In genomic region chr20:53580376-53581111, GRCh38 we compare ENCODE assay signal across 8 cellular contexts. TPM values are rescaled to one million over a fixed set of nuclear protein-coding genes. Genes with fewer than 3 reads are reported as not detected.
A peak's percentile ranks its signal among the peaks of the same experiment; 100 is the strongest.
DNase-seq lines count a peak whose midpoint lies in the region; ATAC-seq and TF ChIP-seq lines count a peak whose summit lies in the region.

No MANE protein-coding gene starts in this region.

- no peak overlapping the region for H2AFZ ChIP-seq in SK-N-SH (ENCODE audit: low read depth)

- no peak for DNase-seq in SK-N-SH
- DNase-seq in activated CD4-positive, alpha-beta memory T cell treated with anti-CD3 and anti-CD28 coated beads for 36 hours, result peak; percentile 12
- DNase-seq in right atrium auricular region (ENCODE audit: low spot score), result peak; percentile 47
- DNase-seq in stimulated activated naive CD8-positive, alpha-beta T cell treated with anti-CD3 and anti-CD28 coated beads, Interleukin-15, amount 100 ng/mL, for 72 hours, result peak in 1 of 2 donors; percentile 12
- DNase-seq in germinal center (ENCODE audit: low spot score), result no peak
- no peak for DNase-seq in NCI-H1092 (lab: John Stamatoyannopoulos, UW)
- DNase-seq in ecto neural progenitor cell (ENCODE audit: low spot score), result no peak

- TF ChIP-seq RAD21 in SK-N-SH (IDR thresholded peaks at IDR 0.05; ENCODE audit: low read length), result no peak

- H3K9ac ChIP-seq in SK-N-SH, result peak overlapping the region; percentile 60; the same call in 1 of the 2 replicates

- H3K9me3 Mint-ChIP-seq in activated CD4-positive, alpha-beta memory T cell treated with anti-CD3 and anti-CD28 coated beads for 36 hours, result no peaks in the 10 kb centered on the region
- H3K9me3 Mint-ChIP-seq in stimulated activated naive CD8-positive, alpha-beta T cell treated with anti-CD3 and anti-CD28 coated beads, Interleukin-15, amount 100 ng/mL, for 72 hours, result no peaks in the 10 kb centered on the region

- H3K4me3 Mint-ChIP-seq in activated CD4-positive, alpha-beta memory T cell treated with anti-CD3 and anti-CD28 coated beads for 36 hours, result peak overlapping the region; percentile 82
- peak overlapping the region; percentile 85 to 93 for H3K4me3 Mint-ChIP-seq in stimulated activated naive CD8-positive, alpha-beta T cell treated with anti-CD3 and anti-CD28 coated beads, Interleukin-15, amount 100 ng/mL, for 72 hours

- H4K20me1 ChIP-seq in SK-N-SH (ENCODE audit: insufficient read depth), result peaks cover 30% of the 10 kb centered on the region

- H3K27ac Mint-ChIP-seq in activated CD4-positive, alpha-beta memory T cell treated with anti-CD3 and anti-CD28 coated beads for 36 hours, result peak overlapping the region; percentile 97
- peak overlapping the region; percentile 97 to 100 for H3K27ac Mint-ChIP-seq in stimulated activated naive CD8-positive, alpha-beta T cell treated with anti-CD3 and anti-CD28 coated beads, Interleukin-15, amount 100 ng/mL, for 72 hours

- peaks cover 59% of the 10 kb centered on the region for H3F3A ChIP-seq in SK-N-SH (replicated peaks; ENCODE audit: insufficient read depth)

- H3K9me3 ChIP-seq in SK-N-SH (no peaks in the 10 kb centered on the region), right atrium auricular region (no peaks in the 10 kb centered on the region)

- TF ChIP-seq EP300 in SK-N-SH (IDR thresholded peaks at IDR 0.05; ENCODE audit: borderline replicate concordance in 1 of 2, low read depth in 1 of 2, low read length in 1 of 2), result no peak

- TF ChIP-seq CTCF in SK-N-SH (IDR thresholded peaks at IDR 0.05), result peak; percentile 37
- TF ChIP-seq CTCF in right atrium auricular region (IDR thresholded peaks at IDR 0.05), result peak in 1 of 2 donors; percentile 43

- CTCF ChIA-PET in SK-N-SH (lab: Yijun Ruan, JAX), result interaction anchor here (0.9 to 7.9 kb wide), 10 partner anchors 30 to 481 kb away, joined by 3 to 46 read pairs (median 3); no protein-coding TSS in a partner anchor
- CTCF ChIA-PET in activated CD4-positive, alpha-beta memory T cell treated with anti-CD3 and anti-CD28 coated beads for 36 hours (lab: Charles Lee), result interaction anchor here (0.5 to 8.7 kb wide), 16 partner anchors 11 to 482 kb away, joined by 3 to 81 read pairs (median 6); no protein-coding TSS in a partner anchor

- H3K4me3 ChIP-seq in SK-N-SH (ENCODE audit: low read depth in 2 of 2, low read length in 1 of 2), result no peak overlapping the region
- H3K4me3 ChIP-seq in right atrium auricular region, result no peak overlapping the region

- H3K36me3 ChIP-seq in SK-N-SH (replicated peaks in 1 of 2; ENCODE audit: control insufficient read depth in 1 of 2, insufficient read depth in 2 of 2, low read length in 1 of 2) (peaks cover 60% of the 10 kb centered on the region in 2 experiments), right atrium auricular region (peaks cover 47% of the 10 kb centered on the region)

- H3K9me2 ChIP-seq in SK-N-SH, result no peaks in the 10 kb centered on the region

- WGBS in SK-N-SH (ENCODE audit: low lambda C conversion rate), result 84% methylated on average over 7 of the region's 7 CpGs

- intact Hi-C loops in activated CD4-positive, alpha-beta memory T cell treated with anti-CD3 and anti-CD28 coated beads for 36 hours (cut with micrococcal nuclease), result loop anchor here (5.0 kb wide), 1 partner anchor 42 kb away; no protein-coding TSS in a partner anchor

- H3K27me3 ChIP-seq in SK-N-SH (ENCODE audit: insufficient read depth) (no peaks in the 10 kb centered on the region), right atrium auricular region (no peaks in the 10 kb centered on the region)

- peaks cover 12 to 64% of the 10 kb centered on the region in 2 experiments for H3K4me1 ChIP-seq in SK-N-SH (ENCODE audit: control insufficient read depth in 1 of 2, insufficient read depth in 2 of 2, low read depth in 1 of 2, low read length in 1 of 2)
- peaks cover 0 to 47% of the 10 kb centered on the region in 2 donors for H3K4me1 ChIP-seq in right atrium auricular region

- H3K27ac ChIP-seq in SK-N-SH (ENCODE audit: low read depth in 2 of 2, low read length in 1 of 2), result peak overlapping the region in 1 of 2 experiments; percentile 95; a peak in 2 of 4 replicates
- peak overlapping the region; percentile 59 to 66 for H3K27ac ChIP-seq in right atrium auricular region

- peaks cover 86% of the 10 kb centered on the region for H3K4me1 Mint-ChIP-seq in activated CD4-positive, alpha-beta memory T cell treated with anti-CD3 and anti-CD28 coated beads for 36 hours (ENCODE audit: low read depth)
- peaks cover 78% of the 10 kb centered on the region for H3K4me1 Mint-ChIP-seq in stimulated activated naive CD8-positive, alpha-beta T cell treated with anti-CD3 and anti-CD28 coated beads, Interleukin-15, amount 100 ng/mL, for 72 hours

- peak overlapping the region; percentile 69 for H3K4me2 ChIP-seq in SK-N-SH

- ATAC-seq in SK-N-SH treated with all-trans-retinoic acid at 6 μM for 48 hours, result no peak
- ATAC-seq in stimulated activated naive CD8-positive, alpha-beta T cell treated with anti-CD3 and anti-CD28 coated beads, Interleukin-15, amount 100 ng/mL, for 72 hours, result no peak

- H3K36me3 Mint-ChIP-seq in activated CD4-positive, alpha-beta memory T cell treated with anti-CD3 and anti-CD28 coated beads for 36 hours, result peaks cover 68% of the 10 kb centered on the region

- H3K79me2 ChIP-seq in SK-N-SH (ENCODE audit: insufficient read depth), result peaks cover 100% of the 10 kb centered on the region

- no peaks in the 10 kb centered on the region for H3K27me3 Mint-ChIP-seq in activated CD4-positive, alpha-beta memory T cell treated with anti-CD3 and anti-CD28 coated beads for 36 hours
- no peaks in the 10 kb centered on the region for H3K27me3 Mint-ChIP-seq in stimulated activated naive CD8-positive, alpha-beta T cell treated with anti-CD3 and anti-CD28 coated beads, Interleukin-15, amount 100 ng/mL, for 72 hours

- POLR2A ChIA-PET in SK-N-SH (lab: Yijun Ruan, JAX), result no interaction called here
- POLR2A ChIA-PET in activated CD4-positive, alpha-beta memory T cell treated with anti-CD3 and anti-CD28 coated beads for 36 hours (lab: Charles Lee), result interaction anchor here (0.7 to 2.1 kb wide), 8 partner anchors 9 to 359 kb away, joined by 3 to 7 read pairs (median 5); partner anchors contain the start of gene ZNF217

TF ChIP-seq in SK-N-SH, 30 proteins besides CTCF, POLR2A, EP300 and RAD21 (continues in another document):
- TF ChIP-seq REST (IDR thresholded peaks at IDR 0.05; ENCODE audit: low read depth, low read length), result 0 out of 2 replicates have a peak, but pooled peaks have one; percentile 22

TF ChIP-seq in SK-N-SH treated with all-trans-retinoic acid at 6 μM for 48 hours, 23 proteins besides CTCF, POLR2A, EP300 and RAD21:
- TF ChIP-seq ARNTL (CRISPR knock-in tag; IDR thresholded peaks at IDR 0.05; ENCODE audit: borderline replicate concordance, low read depth) (no peak), OSR1 (CRISPR knock-in tag; IDR thresholded peaks at IDR 0.05) (no peak), PPARA (CRISPR knock-in tag; IDR thresholded peaks at IDR 0.05; ENCODE audit: borderline replicate concordance) (no peak), ZC3H10 (CRISPR knock-in tag; IDR thresholded peaks at IDR 0.05) (no peak), TOX (CRISPR knock-in tag; IDR thresholded peaks at IDR 0.05; ENCODE audit: borderline replicate concordance) (no peak), PATZ1 (CRISPR knock-in tag; IDR thresholded peaks at IDR 0.05; ENCODE audit: borderline replicate concordance) (no peak), BACH2 (CRISPR knock-in tag; IDR thresholded peaks at IDR 0.05; ENCODE audit: borderline replicate concordance) (no peak), ISL1 (CRISPR knock-in tag; IDR thresholded peaks at IDR 0.05) (no peak), TSHZ2 (CRISPR knock-in tag; IDR thresholded peaks at IDR 0.05) (no peak)

RNA-seq across cellular contexts. Expression of gene ZNF217, which starts 13.1 kb away (rescaled TPM):
- polyA plus RNA-seq in SK-N-SH (2012; rRNA removed), result 6.9 and 7.1 TPM in 2 replicates
- 7.6 and 8.5 TPM in 2 replicates for polyA plus RNA-seq in SK-N-SH (2012; cell fraction: cytosol; rRNA removed)
- polyA plus RNA-seq in SK-N-SH (2012; cell fraction: nucleus; rRNA removed), result 13.4 and 14.5 TPM in 2 replicates
- total RNA-seq in activated CD4-positive, alpha-beta memory T cell treated with anti-CD3 and anti-CD28 coated beads for 36 hours, result 10 to 100 TPM; 56.3 to 57.5 TPM
- total RNA-seq in right atrium auricular region, result 10 to 100 TPM in 1 of 2 donors, 1 to 10 TPM in 1; 7.6 to 13.8 TPM

Comparison
In these comparisons a context has a peak if more than half of its experiments do, and no peak if none do; other contexts are left out.
1. DNase-seq: peak in activated CD4-positive, alpha-beta memory T cell treated with anti-CD3 and anti-CD28 coated beads for 36 hours (single experiment) and right atrium auricular region (single experiment); none in SK-N-SH (single experiment), germinal center (single experiment), NCI-H1092 (single experiment) and ecto neural progenitor cell (single experiment).